28 cellular contexts compared by ENCODE assay signal in the genomic region with DNA sequence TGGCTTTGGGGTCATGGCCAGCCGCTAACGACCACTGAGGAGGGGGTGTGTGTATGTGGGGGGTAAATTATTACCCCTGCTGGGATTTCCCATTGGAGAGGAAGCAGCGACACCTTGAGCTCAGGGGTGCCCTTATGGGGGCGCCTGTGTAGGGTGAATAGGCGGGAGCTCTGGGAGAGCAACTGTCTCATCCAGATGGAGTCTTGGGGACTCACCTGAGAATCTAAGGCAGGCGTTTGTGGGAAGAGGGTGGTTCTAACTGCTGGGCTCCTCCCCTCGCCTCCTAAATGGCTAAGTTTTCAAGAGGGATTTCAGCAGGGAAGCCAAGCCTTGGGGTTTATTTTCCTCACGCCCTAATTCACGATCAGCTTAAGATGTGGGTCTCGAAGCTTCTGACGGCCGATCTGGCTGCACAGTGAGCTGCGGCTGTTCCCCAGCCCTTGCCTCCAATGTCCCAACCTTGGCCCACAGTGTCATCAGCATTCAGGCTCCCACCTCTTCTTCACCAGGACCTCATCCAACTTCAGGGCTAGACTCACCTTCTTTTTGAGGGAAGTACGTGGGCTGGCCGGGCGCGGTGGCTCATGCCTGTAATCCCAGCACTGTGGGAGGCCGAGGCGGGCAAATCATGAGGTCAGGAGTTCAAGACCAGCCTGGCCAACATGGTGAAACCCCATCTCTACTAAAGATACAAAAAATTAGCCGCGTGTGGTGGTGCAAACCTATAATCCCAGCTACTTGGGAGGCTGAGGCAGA.
"Had no signal": no experiment of that assay in that cellular context is flagged by ENCODE, and none has a peak within 500 bp of the region (broad histone marks: within the 10 kb centered on the region; RNA-seq: fewer than 3 reads in every experiment).

No MANE protein-coding gene starts in this region.

- DNase-seq: colonic mucosa; cortex of kidney; effector CD8-positive, alpha-beta T cell; effector memory CD8-positive, alpha-beta T cell; endodermal cell; erythroblast; esophagus squamous epithelium; foreskin fibroblast; foreskin melanocyte; gastrocnemius medialis; glutamatergic neuron; head of caudate nucleus; heart right ventricle; hippocampal formation; left cardiac atrium; left lung; left ventricle myocardium superior; lower lobe of right lung; mesenchymal stem cell; mucosa of descending colon; naive B cell had no signal

- H3K4me1 ChIP-seq: colonic mucosa, esophagus squamous epithelium, gastrocnemius medialis, heart right ventricle, left lung, lower lobe of right lung had no signal

- H3K9me3 ChIP-seq: colonic mucosa, gastrocnemius medialis, left lung, lower lobe of right lung, mucosa of descending colon had no signal

- H3K4me1 Mint-ChIP-seq: mesothelial cell of epicardium had no signal

- H3K27ac ChIP-seq: colonic mucosa, epithelial cell of prostate, esophagus squamous epithelium, gastrocnemius medialis, heart right ventricle, left lung, lower lobe of right lung had no signal

- H3K4me3 Mint-ChIP-seq: dendritic cell treated with granulocyte-macrophage colony-stimulating factor and Interleukin-4, amounts not matched to agents 40 ng/mL and 50 ng/mL, for 4 days; effector memory CD8-positive, alpha-beta T cell; endodermal cell; mesothelial cell of epicardium had no signal

- ATAC-seq: effector memory CD8-positive, alpha-beta T cell; esophagus mucosa; gastrocnemius medialis; heart right ventricle; left cardiac atrium; left lung; left ventricle myocardium superior; lower lobe of right lung; mucosa of descending colon had no signal

- FAIRE-seq: endometrium, islet of Langerhans, keratinocyte had no signal

- H3K27ac Mint-ChIP-seq: dendritic cell treated with granulocyte-macrophage colony-stimulating factor and Interleukin-4, amounts not matched to agents 40 ng/mL and 50 ng/mL, for 4 days; effector memory CD8-positive, alpha-beta T cell; endodermal cell; mesothelial cell of epicardium had no signal

- H3K36me3 ChIP-seq: colonic mucosa, esophagus squamous epithelium, gastrocnemius medialis, heart right ventricle, left lung, lower lobe of right lung had no signal

- H3K9me3 Mint-ChIP-seq: dendritic cell treated with granulocyte-macrophage colony-stimulating factor and Interleukin-4, amounts not matched to agents 40 ng/mL and 50 ng/mL, for 4 days; effector memory CD8-positive, alpha-beta T cell had no signal

- H3K4me3 ChIP-seq: colonic mucosa, esophagus squamous epithelium, gastrocnemius medialis, heart right ventricle, left lung, lower lobe of right lung, mucosa of descending colon had no signal

- H3K36me3 Mint-ChIP-seq: mesothelial cell of epicardium, naive B cell had no signal

- H3K27me3 ChIP-seq: colonic mucosa had no signal
